Comparison of ENCODE assay signal across 1 cellular context in genomic region chr9:136544549-136545064, GRCh38.
A peak's percentile ranks its signal among the peaks of the same experiment; 100 is the strongest.
TF ChIP-seq lines count a peak whose summit lies in the region.

No MANE protein-coding gene starts in this region.

TF ChIP-seq in GM12878, 131 proteins besides CTCF, POLR2A, EP300 and RAD21 (continued from another document):
- TF ChIP-seq CUX1 (IDR thresholded peaks at IDR 0.05; ENCODE audit: insufficient replicate concordance, low read depth, low read length) (peak; percentile 34), STAT1 (conservative IDR thresholded peaks at IDR 0.05) (no peak)
